14 cellular contexts compared by ENCODE assay signal in the genomic region with DNA sequence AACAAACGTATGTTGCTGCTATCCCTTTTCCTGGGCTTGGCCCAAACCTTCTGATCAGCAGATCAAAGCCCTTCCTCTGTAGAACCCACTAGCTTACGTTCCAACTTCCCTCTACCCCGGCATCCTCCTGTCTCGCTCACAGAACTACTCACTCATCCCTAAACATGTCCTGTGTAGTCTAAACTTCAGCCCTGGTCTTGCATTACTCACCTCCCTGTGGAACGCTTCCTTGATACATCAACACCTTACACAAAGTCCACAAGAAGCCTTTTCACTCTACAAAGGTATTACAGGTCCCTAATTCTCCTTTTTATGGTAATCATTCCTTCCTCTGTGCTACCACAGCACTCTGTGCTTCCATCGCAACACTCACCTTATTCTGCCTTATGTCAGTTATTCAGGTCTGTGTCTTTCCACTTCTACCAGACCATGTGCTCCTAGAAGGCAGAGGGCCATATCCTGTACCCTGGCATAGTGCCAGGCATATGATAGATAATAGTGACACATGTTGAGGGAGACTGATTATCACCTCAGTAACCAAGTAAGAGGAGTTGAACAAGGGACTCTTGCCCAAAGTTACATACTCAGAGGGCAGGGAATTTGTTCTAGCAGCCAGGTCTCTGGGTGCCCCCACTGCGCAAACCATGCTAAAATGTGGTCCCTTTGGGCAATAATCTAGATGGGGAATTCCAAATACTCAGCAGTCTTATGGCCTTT. TPM values are rescaled to one million over a fixed set of nuclear protein-coding genes. Genes with fewer than 3 reads are reported as not detected.
DNase-seq lines count a peak whose midpoint lies in the region; ATAC-seq and TF ChIP-seq lines count a peak whose summit lies in the region.
"Had no signal": no experiment of that assay in that cellular context is flagged by ENCODE, and none has a peak within 500 bp of the region (broad histone marks: within the 10 kb centered on the region; RNA-seq: fewer than 3 reads in every experiment).

No MANE protein-coding gene starts in this region.

- H3K36me3 Mint-ChIP-seq in activated CD4-positive, alpha-beta T cell treated with anti-CD3 and anti-CD28 coated beads for 36 hours (ENCODE audit: low read depth) = no peaks in the 10 kb centered on the region

- no peak for ATAC-seq in activated CD4-positive, alpha-beta T cell treated with anti-CD3 and anti-CD28 coated beads for 36 hours
- peak; percentile 43 to 93 (median 83) for ATAC-seq in heart right ventricle
- ATAC-seq: gastroesophageal sphincter had no signal

- intact Hi-C loops in activated CD4-positive, alpha-beta T cell treated with anti-CD3 and anti-CD28 coated beads for 36 hours (cut with DNase I, micrococcal nuclease) = loop anchor here in 1 of 2 experiments (2.0 kb wide), 1 partner anchor 58 kb away; no protein-coding TSS in a partner anchor
- intact Hi-C loops in heart right ventricle (cut with DNase I) = loop anchor here in 3 of 10 donors (5.0 kb wide), 3 partner anchors 82 to 337 kb away; a partner anchor contains a TSS

- no peak for TF ChIP-seq EP300 in suprapubic skin (IDR thresholded peaks at IDR 0.05)

- no peaks in the 10 kb centered on the region for H3K9me3 Mint-ChIP-seq in activated CD4-positive, alpha-beta T cell treated with anti-CD3 and anti-CD28 coated beads for 36 hours (ENCODE audit: low read depth)
- H3K9me3 Mint-ChIP-seq: IgD-negative memory B cell had no signal

- no peak for TF ChIP-seq POLR2A in suprapubic skin (IDR thresholded peaks at IDR 0.05)

- H3K36me3 ChIP-seq in heart right ventricle = peaks cover 0 to 20% (median 6%) of the 10 kb centered on the region in 9 donors
- H3K36me3 ChIP-seq in suprapubic skin = peaks cover 9% of the 10 kb centered on the region
- H3K36me3 ChIP-seq: transverse colon had no signal

- WGBS in heart right ventricle, 2 donors = 67 to 71% methylated on average over 7 of the region's 7 CpGs
- WGBS in suprapubic skin = 86% methylated on average over 7 of the region's 7 CpGs

- peaks cover 0 to 46% (median 34%) of the 10 kb centered on the region in 9 donors for H3K4me1 ChIP-seq in heart right ventricle
- H3K4me1 ChIP-seq in suprapubic skin = peaks cover 13% of the 10 kb centered on the region

- no peak overlapping the region for H3K4me3 Mint-ChIP-seq in activated CD4-positive, alpha-beta T cell treated with anti-CD3 and anti-CD28 coated beads for 36 hours
- H3K4me3 Mint-ChIP-seq: IgD-negative memory B cell had no signal

- POLR2A ChIA-PET in activated CD4-positive, alpha-beta T cell treated with anti-CD3 and anti-CD28 coated beads for 36 hours (lab: Charles Lee) = no interaction called here

- no peak for DNase-seq in activated CD4-positive, alpha-beta T cell treated with anti-CD3 and anti-CD28 coated beads for 36 hours
- DNase-seq in activated CD4-positive, alpha-beta T cell treated with anti-CD3 and anti-CD28 coated beads, Interleukin-2, amount 50 U/mL, for 48 hours = no peak
- DNase-seq in NCI-H82 (lab: John Stamatoyannopoulos, UW) (peak; percentile 71), heart right ventricle (peak in 1 of 2 donors; percentile 67), suprapubic skin (ENCODE audit: low spot score in 2 of 2) (peak; percentile 29 to 52), NCI-H2196 treated with DMSO at 0.1 percent for 48 hours (lab: John Stamatoyannopoulos, UW; ENCODE audit: unreplicated experiment) (no peak), SKM-1 treated with dmso at 0.1 percent for 144 hours (lab: John Stamatoyannopoulos, UW; ENCODE audit: unreplicated experiment) (no peak), foreskin melanocyte (no peak)
- DNase-seq: activated CD4-positive, CD25-positive, alpha-beta regulatory T cell treated with anti-CD3 and anti-CD28 coated beads, Interleukin-2, amount 50 U/mL, for 72 hours; DMS79; NCI-H1417 treated with DMSO at 0.1 percent for 48 hours; transverse colon had no signal

- H3K9me3 ChIP-seq in heart right ventricle = no peaks in the 10 kb centered on the region
- H3K9me3 ChIP-seq in suprapubic skin = no peaks in the 10 kb centered on the region
- H3K9me3 ChIP-seq: gastroesophageal sphincter, transverse colon had no signal

- TF ChIP-seq CTCF in heart right ventricle (IDR thresholded peaks at IDR 0.05) (no peak), suprapubic skin (IDR thresholded peaks at IDR 0.05) (no peak)

- no peaks in the 10 kb centered on the region for H3K27me3 ChIP-seq in heart right ventricle
- no peaks in the 10 kb centered on the region for H3K27me3 ChIP-seq in suprapubic skin
- H3K27me3 ChIP-seq: gastroesophageal sphincter, transverse colon had no signal

- H3K4me3 ChIP-seq in heart right ventricle (no peak overlapping the region), suprapubic skin (no peak overlapping the region)
- H3K4me3 ChIP-seq: gastroesophageal sphincter, transverse colon had no signal

- peak overlapping the region; percentile 11 for H3K27ac Mint-ChIP-seq in activated CD4-positive, alpha-beta T cell treated with anti-CD3 and anti-CD28 coated beads for 36 hours
- H3K27ac Mint-ChIP-seq: IgD-negative memory B cell had no signal

- peaks cover 18% of the 10 kb centered on the region for H3K4me1 Mint-ChIP-seq in activated CD4-positive, alpha-beta T cell treated with anti-CD3 and anti-CD28 coated beads for 36 hours

- CTCF ChIA-PET in activated CD4-positive, alpha-beta T cell treated with anti-CD3 and anti-CD28 coated beads for 36 hours (lab: Charles Lee) = interaction anchor here (0.7 kb wide), 1 partner anchor 76 kb away, joined by 3 read pairs; no protein-coding TSS in a partner anchor

- H3K27ac ChIP-seq in heart right ventricle (peak overlapping the region in 6 of 10 donors; percentile 37 to 59 (median 53)), suprapubic skin (no peak overlapping the region)
- H3K27ac ChIP-seq: transverse colon had no signal

- H3K27me3 Mint-ChIP-seq in activated CD4-positive, alpha-beta T cell treated with anti-CD3 and anti-CD28 coated beads for 36 hours = no peaks in the 10 kb centered on the region
- H3K27me3 Mint-ChIP-seq: IgD-negative memory B cell had no signal

RNA-seq across cellular contexts. Expression of a gene that starts 41.6 kb away (rescaled TPM):
- 1 to 10 TPM; 9.2 to 9.8 TPM for total RNA-seq in activated CD4-positive, alpha-beta T cell treated with anti-CD3 and anti-CD28 coated beads for 36 hours
- 1 to 10 TPM; 3.6 to 6.6 (median 5.2) TPM for total RNA-seq in heart right ventricle
- 1 to 10 TPM; 4.1 to 7.3 TPM for polyA plus RNA-seq in heart right ventricle
- total RNA-seq in suprapubic skin = 1 to 10 TPM; 2.3 to 9.6 (median 5.6) TPM

RNA-seq across cellular contexts. Expression of a gene that starts 41.9 kb away (rescaled TPM):
- 1 to 10 TPM; 9.0 to 9.8 TPM for total RNA-seq in activated CD4-positive, alpha-beta T cell treated with anti-CD3 and anti-CD28 coated beads for 36 hours
- 1 to 10 TPM; 4.2 to 9.9 (median 6.7) TPM for total RNA-seq in heart right ventricle
- polyA plus RNA-seq in heart right ventricle = 1 to 10 TPM; 4.5 to 5.0 TPM
- total RNA-seq in suprapubic skin = 10 to 100 TPM in 1 of 4 donors, 1 to 10 TPM in 3; 3.6 to 11.1 (median 4.3) TPM

Comparison
In these comparisons a context has a peak if more than half of its experiments do, and no peak if none do; other contexts are left out.
1. DNase-seq: peak in NCI-H82 (single experiment) and suprapubic skin (2 of 2); none in activated CD4-positive, alpha-beta T cell treated with anti-CD3 and anti-CD28 coated beads for 36 hours (single experiment), activated CD4-positive, alpha-beta T cell treated with anti-CD3 and anti-CD28 coated beads, Interleukin-2, amount 50 U/mL, for 48 hours (0 of 2), NCI-H2196 treated with DMSO at 0.1 percent for 48 hours (single experiment), SKM-1 treated with dmso at 0.1 percent for 144 hours (single experiment) and foreskin melanocyte (single experiment).